In the genomic region with DNA sequence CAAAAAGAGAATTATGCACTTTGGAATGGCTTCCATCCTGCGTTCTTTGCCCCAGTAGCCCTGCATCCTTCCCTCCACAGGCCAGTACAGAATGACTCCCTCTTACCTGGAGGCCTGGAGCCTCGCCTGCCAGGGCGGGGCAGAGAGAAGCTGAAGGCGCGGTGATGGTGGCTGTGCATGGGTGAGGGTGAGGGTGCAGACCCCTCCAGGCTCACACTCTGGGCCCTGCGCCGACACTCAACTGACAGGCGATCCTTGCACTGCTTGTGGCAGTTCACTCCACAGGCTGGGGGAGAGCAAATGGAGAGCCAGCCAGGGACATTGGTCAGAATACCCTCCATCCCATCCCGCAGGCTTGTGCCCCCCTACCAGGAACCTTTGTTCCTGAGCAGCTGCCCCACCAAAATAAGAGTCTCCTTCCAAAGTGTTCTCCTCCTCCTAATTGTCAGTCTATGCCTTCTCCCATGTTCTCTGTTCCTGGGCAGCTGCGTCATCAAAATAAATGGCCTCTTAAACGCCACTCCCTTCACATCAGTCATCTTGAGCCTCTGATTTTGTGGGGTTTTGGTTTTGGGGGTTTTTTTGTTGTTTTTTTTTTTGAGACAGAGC, we compare ENCODE assay signal across 1 cellular context.
TF ChIP-seq lines count a peak whose summit lies in the region.

No MANE protein-coding gene starts in this region.

TF ChIP-seq in K562, 482 proteins besides CTCF, POLR2A, EP300 and RAD21:
- TF ChIP-seq MYNN (IDR thresholded peaks at IDR 0.05): peak; percentile 93
- 0 out of 2 replicates have a peak, but pooled peaks have one; percentile 28 for TF ChIP-seq MYNN (CRISPR knock-in tag; IDR thresholded peaks at IDR 0.05)
- TF ChIP-seq, protein P1, sequence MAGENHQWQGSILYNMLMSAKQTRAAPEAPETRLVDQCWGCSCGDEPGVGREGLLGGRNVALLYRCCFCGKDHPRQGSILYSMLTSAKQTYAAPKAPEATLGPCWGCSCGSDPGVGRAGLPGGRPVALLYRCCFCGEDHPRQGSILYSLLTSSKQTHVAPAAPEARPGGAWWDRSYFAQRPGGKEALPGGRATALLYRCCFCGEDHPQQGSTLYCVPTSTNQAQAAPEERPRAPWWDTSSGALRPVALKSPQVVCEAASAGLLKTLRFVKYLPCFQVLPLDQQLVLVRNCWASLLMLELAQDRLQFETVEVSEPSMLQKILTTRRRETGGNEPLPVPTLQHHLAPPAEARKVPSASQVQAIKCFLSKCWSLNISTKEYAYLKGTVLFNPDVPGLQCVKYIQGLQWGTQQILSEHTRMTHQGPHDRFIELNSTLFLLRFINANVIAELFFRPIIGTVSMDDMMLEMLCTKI (IDR thresholded peaks at IDR 0.05; ENCODE audit: partially characterized antibody): no peak
